In genomic region chr2:121000804-121001203, GRCh38 we compare ENCODE assay signal across 29 cellular contexts.
"Had no signal": no experiment of that assay in that cellular context is flagged by ENCODE, and none has a peak within 500 bp of the region (broad histone marks: within the 10 kb centered on the region; RNA-seq: fewer than 3 reads in every experiment).

No MANE protein-coding gene starts in this region.

- H3K27me3 ChIP-seq: adrenal gland, ascending aorta, breast epithelium, esophagus muscularis mucosa, heart left ventricle had no signal

- DNase-seq: activated B cell treated with CpG ODN at 0.5 μM for 24 hours; activated CD4-positive, alpha-beta memory T cell treated with anti-CD3 and anti-CD28 coated beads for 36 hours; activated CD4-positive, alpha-beta T cell treated with anti-CD3 and anti-CD28 coated beads for 36 hours; activated CD4-positive, alpha-beta T cell treated with anti-CD3 and anti-CD28 coated beads, Interleukin-2, amount 10 ng/mL, durations not matched to agents 24 days and 14 days; activated CD8-positive, alpha-beta T cell treated with anti-CD3 and anti-CD28 coated beads, Interleukin-2, amount 10 ng/mL, durations not matched to agents 7 days and 5 days; activated effector memory CD4-positive, alpha-beta T cell treated with anti-CD3 and anti-CD28 coated beads, Interleukin-2, amount 50 U/mL, for 16 hours; activated naive CD4-positive, alpha-beta T cell treated with anti-CD3 and anti-CD28 coated beads for 36 hours; activated naive CD8-positive, alpha-beta T cell treated with anti-CD3 and anti-CD28 coated beads for 36 hours; activated naive CD8-positive, alpha-beta T cell treated with anti-CD3 and anti-CD28 coated beads, Interleukin-2, amount 50 U/mL, for 24 hours; activated T-cell treated with anti-CD3 and anti-CD28 coated beads, Interleukin-2, amount 50 U/mL, for 4 hours; amygdala; dorsolateral prefrontal cortex; effector memory CD8-positive, alpha-beta T cell; erythroblast; gastrocnemius medialis; glutamatergic neuron; heart left ventricle; T-helper 1 cell; T-helper 17 cell; T1000; WERI-Rb-1 had no signal

- H3K9me3 ChIP-seq: adrenal gland, ascending aorta, breast epithelium, esophagus muscularis mucosa, gastrocnemius medialis, heart left ventricle had no signal

- H3K36me3 ChIP-seq: adrenal gland, ascending aorta, breast epithelium, esophagus muscularis mucosa, gastrocnemius medialis, heart left ventricle, WERI-Rb-1 had no signal

- H3K4me1 ChIP-seq: adrenal gland, ascending aorta, breast epithelium, esophagus muscularis mucosa, foreskin keratinocyte, gastrocnemius medialis, heart left ventricle had no signal

- H3K27ac ChIP-seq: adrenal gland, ascending aorta, breast epithelium, coronary artery, dorsolateral prefrontal cortex, esophagus muscularis mucosa, foreskin keratinocyte, gastrocnemius medialis, heart left ventricle, WERI-Rb-1 had no signal

- H3K4me3 ChIP-seq: adrenal gland, ascending aorta, breast epithelium, coronary artery, dorsolateral prefrontal cortex, esophagus muscularis mucosa, gastrocnemius medialis, heart left ventricle had no signal

- ATAC-seq: activated CD4-positive, alpha-beta T cell treated with anti-CD3 and anti-CD28 coated beads for 36 hours; activated CD4-positive, CD25-positive, alpha-beta regulatory T cell treated with anti-CD3 and anti-CD28 coated beads, Interleukin-2, amount 50 U/mL, for 24 hours; activated CD8-positive, alpha-beta T cell treated with anti-CD3 and anti-CD28 coated beads, Interleukin-2, amount 10 ng/mL, durations not matched to agents 7 days and 5 days; activated naive CD8-positive, alpha-beta T cell treated with anti-CD3 and anti-CD28 coated beads, Interleukin-2, amount 50 U/mL, for 24 hours; activated T-cell treated with anti-CD3 and anti-CD28 coated beads, Interleukin-2, amount 50 U/mL, for 4 hours; activated T-helper 17 cell treated with anti-CD3 and anti-CD28 coated beads, Interleukin-2, amount 50 U/mL, for 72 hours; effector memory CD8-positive, alpha-beta T cell; foreskin keratinocyte; gastrocnemius medialis; heart left ventricle; T-helper 17 cell had no signal
